In genomic region chr19:42282810-42283247, GRCh38 we compare ENCODE assay signal across 8 cellular contexts. TPM values are rescaled to one million over a fixed set of nuclear protein-coding genes. Genes with fewer than 3 reads are reported as not detected.
A peak's percentile ranks its signal among the peaks of the same experiment; 100 is the strongest.
DNase-seq lines count a peak whose midpoint lies in the region; ATAC-seq and TF ChIP-seq lines count a peak whose summit lies in the region.

No MANE protein-coding gene starts in this region.

- TF ChIP-seq RAD21 in liver (IDR thresholded peaks at IDR 0.05), result no peak

- peaks cover 19 to 69% (median 47%) of the 10 kb centered on the region in 4 donors for H3K4me1 ChIP-seq in liver (ENCODE audit: control insufficient read depth in 4 of 4, insufficient read depth in 4 of 4, low read length in 3 of 4)
- peaks cover 49 to 68% of the 10 kb centered on the region in 2 donors for H3K4me1 ChIP-seq in thoracic aorta (ENCODE audit: control insufficient read depth in 1 of 2, low read depth in 2 of 2)

- H3K9ac ChIP-seq in liver (ENCODE audit: low read depth in 1 of 2, low read length in 2 of 2), result no peak overlapping the region

- peak overlapping the region; percentile 71 for H3K27ac ChIP-seq in WERI-Rb-1
- H3K27ac ChIP-seq in liver (ENCODE audit: low read depth in 1 of 2, low read length in 2 of 2), result peak overlapping the region; percentile 91 to 98
- peak overlapping the region; percentile 91 to 95 for H3K27ac ChIP-seq in thoracic aorta

- H3K27me3 ChIP-seq in WERI-Rb-1 (ENCODE audit: insufficient read depth, low read depth, severe bottlenecking) (no peaks in the 10 kb centered on the region), liver (ENCODE audit: control insufficient read depth in 4 of 4, insufficient read depth in 4 of 4, low read length in 3 of 4) (no peaks in the 10 kb centered on the region), thoracic aorta (replicated peaks; ENCODE audit: insufficient read depth) (no peaks in the 10 kb centered on the region)

- H3K9me3 ChIP-seq in WERI-Rb-1 (ENCODE audit: severe bottlenecking), result no peaks in the 10 kb centered on the region
- H3K9me3 ChIP-seq in liver (ENCODE audit: control insufficient read depth in 4 of 4, low read length in 3 of 4), result no peaks in the 10 kb centered on the region
- H3K9me3 ChIP-seq in thoracic aorta, result no peaks in the 10 kb centered on the region

- no peak for TF ChIP-seq CTCF in WERI-Rb-1 (IDR thresholded peaks at IDR 0.05; ENCODE audit: low read depth, low read length)
- no peak for TF ChIP-seq CTCF in liver (IDR thresholded peaks at IDR 0.05; ENCODE audit: low read depth, low read length, missing input control)
- TF ChIP-seq CTCF in thoracic aorta (IDR thresholded peaks at IDR 0.05), result no peak

- peaks cover 35% of the 10 kb centered on the region for H3K4me1 Mint-ChIP-seq in activated T-cell treated with anti-CD3 and anti-CD28 coated beads, Interleukin-2, amount 50 U/mL, for 24 hours (ENCODE audit: low read depth)
- peaks cover 35% of the 10 kb centered on the region for H3K4me1 Mint-ChIP-seq in activated T-cell treated with anti-CD3 and anti-CD28 coated beads, Interleukin-2, amount 50 U/mL, for 72 hours (ENCODE audit: low read depth)

- peak overlapping the region; percentile 27; the same call in 1 of the 2 replicates for H3K4me3 ChIP-seq in WERI-Rb-1 (ENCODE audit: low read depth, low read length)
- H3K4me3 ChIP-seq in liver (ENCODE audit: low read depth in 1 of 3, low read length in 3 of 3), result no peak overlapping the region
- H3K4me3 ChIP-seq in thoracic aorta, result peak overlapping the region; percentile 70

- no peak for ATAC-seq in activated T-cell treated with anti-CD3 and anti-CD28 coated beads, Interleukin-2, amount 50 U/mL, for 72 hours (replicated peaks in 1 of 2)
- ATAC-seq in thoracic aorta (ENCODE audit: insufficient number of reproducible peaks, low FRiP score, low read depth) (no peak), HG03457 (IDR thresholded peaks at IDR 0.05; ENCODE audit: unreplicated experiment) (no peak)

- WGBS in liver, result 60% methylated on average over 5 of the region's 5 CpGs

- H3K36me3 Mint-ChIP-seq in activated T-cell treated with anti-CD3 and anti-CD28 coated beads, Interleukin-2, amount 50 U/mL, for 24 hours (ENCODE audit: low read depth), result peaks cover 30% of the 10 kb centered on the region
- peaks cover 0 to 6% of the 10 kb centered on the region in 2 donors for H3K36me3 Mint-ChIP-seq in activated T-cell treated with anti-CD3 and anti-CD28 coated beads, Interleukin-2, amount 50 U/mL, for 72 hours (ENCODE audit: insufficient read depth in 2 of 2)

- H3K4me3 Mint-ChIP-seq in activated T-cell treated with anti-CD3 and anti-CD28 coated beads, Interleukin-2, amount 50 U/mL, for 24 hours, result peak overlapping the region; percentile 74
- H3K4me3 Mint-ChIP-seq in activated T-cell treated with anti-CD3 and anti-CD28 coated beads, Interleukin-2, amount 50 U/mL, for 72 hours, result peak overlapping the region in 1 of 2 donors; percentile 77

- DNase-seq in activated T-cell treated with anti-CD3 and anti-CD28 coated beads, Interleukin-2, amount 50 U/mL, for 24 hours, result no peak
- no peak for DNase-seq in activated T-cell treated with anti-CD3 and anti-CD28 coated beads, Interleukin-2, amount 50 U/mL, for 72 hours
- DNase-seq in WERI-Rb-1 (no peak), thoracic aorta (ENCODE audit: low spot score) (no peak), NCI-H748 treated with DMSO at 0.1 percent for 48 hours (lab: John Stamatoyannopoulos, UW) (no peak)
- DNase-seq in stimulated activated CD4-positive, alpha-beta T cell treated with anti-CD3 and anti-CD28 coated beads, Interleukin-4, amount 100 ng/mL, for 1 hour, result no peak

- no peak overlapping the region for H3K27ac Mint-ChIP-seq in activated T-cell treated with anti-CD3 and anti-CD28 coated beads, Interleukin-2, amount 50 U/mL, for 24 hours
- H3K27ac Mint-ChIP-seq in activated T-cell treated with anti-CD3 and anti-CD28 coated beads, Interleukin-2, amount 50 U/mL, for 72 hours, result no peak overlapping the region

- H3K36me3 ChIP-seq in WERI-Rb-1 (peaks cover 15% of the 10 kb centered on the region), liver (ENCODE audit: control insufficient read depth in 4 of 4, insufficient read depth in 3 of 4, low read depth in 1 of 4, low read length in 3 of 4) (peaks cover 4 to 10% (median 6%) of the 10 kb centered on the region in 4 donors), thoracic aorta (peaks cover 9% of the 10 kb centered on the region)

- H3K27me3 Mint-ChIP-seq in activated T-cell treated with anti-CD3 and anti-CD28 coated beads, Interleukin-2, amount 50 U/mL, for 24 hours, result no peaks in the 10 kb centered on the region
- H3K27me3 Mint-ChIP-seq in activated T-cell treated with anti-CD3 and anti-CD28 coated beads, Interleukin-2, amount 50 U/mL, for 72 hours (ENCODE audit: low read depth), result no peaks in the 10 kb centered on the region

- no peaks in the 10 kb centered on the region for H3K9me3 Mint-ChIP-seq in activated T-cell treated with anti-CD3 and anti-CD28 coated beads, Interleukin-2, amount 50 U/mL, for 24 hours
- no peaks in the 10 kb centered on the region for H3K9me3 Mint-ChIP-seq in activated T-cell treated with anti-CD3 and anti-CD28 coated beads, Interleukin-2, amount 50 U/mL, for 72 hours

TF ChIP-seq in liver, 16 proteins besides CTCF, POLR2A, EP300 and RAD21:
- TF ChIP-seq REST (IDR thresholded peaks at IDR 0.05), result no peak
- TF ChIP-seq GABPA (IDR thresholded peaks at IDR 0.05 in 1 of 2, conservative IDR thresholded peaks at IDR 0.05 in 1 of 2), result no peak
- no peak for TF ChIP-seq EGR1 (IDR thresholded peaks at IDR 0.05; ENCODE audit: low read depth in 2 of 2)
- no peak for TF ChIP-seq FOXA2 (IDR thresholded peaks at IDR 0.05)
- no peak for TF ChIP-seq YY1 (IDR thresholded peaks at IDR 0.05)
- no peak for TF ChIP-seq JUND (IDR thresholded peaks at IDR 0.05)
- TF ChIP-seq ATF3 (IDR thresholded peaks at IDR 0.05), result no peak
- no peak for TF ChIP-seq FOXA1 (IDR thresholded peaks at IDR 0.05)

RNA-seq across cellular contexts. Expression of gene CIC, which starts 13.8 kb away (rescaled TPM):
- 10 to 100 TPM; 90.1 to 95.0 TPM for total RNA-seq in activated T-cell treated with anti-CD3 and anti-CD28 coated beads, Interleukin-2, amount 50 U/mL, for 72 hours
- total RNA-seq in liver, result 10 to 100 TPM; 14.1 to 21.3 TPM
- 10 to 100 TPM in 1 of 2 donors, 1 to 10 TPM in 1; 5.6 to 20.4 TPM for polyA plus RNA-seq in liver
- total RNA-seq in thoracic aorta, result 100 to 1,000 TPM in 1 of 2 donors, 10 to 100 TPM in 1; 57.1 to 112 TPM

RNA-seq across cellular contexts. Expression of gene PRR19, which starts 19.1 kb away (rescaled TPM):
- under 1 TPM; 0.29 to 0.86 TPM for total RNA-seq in activated T-cell treated with anti-CD3 and anti-CD28 coated beads, Interleukin-2, amount 50 U/mL, for 72 hours
- total RNA-seq in liver, result under 1 TPM in 1 of 2 donors, not detected in 1; 0.42 TPM
- polyA plus RNA-seq in liver, result under 1 TPM; 0.27 to 0.43 TPM
- total RNA-seq in thoracic aorta, result not detected

RNA-seq across cellular contexts. Expression of gene PAFAH1B3, which starts 19.6 kb away (rescaled TPM):
- total RNA-seq in activated T-cell treated with anti-CD3 and anti-CD28 coated beads, Interleukin-2, amount 50 U/mL, for 72 hours, result 10 to 100 TPM; 36.7 to 37.6 TPM
- total RNA-seq in liver (10 to 100 TPM in 1 of 2 donors, 1 to 10 TPM in 1; 2.7 to 35.8 TPM), thoracic aorta (1 to 10 TPM in 1 of 2 donors, not detected in 1; 1.8 TPM)
- 1 to 10 TPM; 6.4 to 6.7 TPM for polyA plus RNA-seq in liver

RNA-seq across cellular contexts. Expression of gene ERF, which starts 27.9 kb away (rescaled TPM):
- total RNA-seq in activated T-cell treated with anti-CD3 and anti-CD28 coated beads, Interleukin-2, amount 50 U/mL, for 72 hours, result 10 to 100 TPM; 65.7 to 75.6 TPM
- total RNA-seq in liver, result 10 to 100 TPM in 1 of 2 donors, 1 to 10 TPM in 1; 8.7 to 17.1 TPM
- 10 to 100 TPM; 10.4 to 21.0 TPM for polyA plus RNA-seq in liver
- total RNA-seq in thoracic aorta, result 10 to 100 TPM; 46.6 to 49.8 TPM

RNA-seq across cellular contexts. Expression of gene TMEM145, which starts 30.3 kb away (rescaled TPM):
- 1 to 10 TPM in 1 of 2 donors, under 1 TPM in 1; 0.67 to 1.6 TPM for total RNA-seq in activated T-cell treated with anti-CD3 and anti-CD28 coated beads, Interleukin-2, amount 50 U/mL, for 72 hours
- total RNA-seq in liver (under 1 TPM in 1 of 2 donors, not detected in 1; 0.08 TPM), thoracic aorta (not detected)
- under 1 TPM in 1 of 2 donors, not detected in 1; 0.02 TPM for polyA plus RNA-seq in liver

Comparison
In these comparisons a context has a peak if more than half of its experiments do, and no peak if none do; other contexts are left out.
1. H3K4me3 ChIP-seq: peak in WERI-Rb-1 (single experiment) and thoracic aorta (single experiment); none in liver (0 of 3).
2. Peak in every context shown above with its lines, with median percentiles within 50 percentile points of each other: H3K27ac ChIP-seq.